Comparison of ENCODE assay signal across 18 cellular contexts in genomic region chr21:38942617-38943245, GRCh38.
"Had no signal": no experiment of that assay in that cellular context is flagged by ENCODE, and none has a peak within 500 bp of the region (broad histone marks: within the 10 kb centered on the region; RNA-seq: fewer than 3 reads in every experiment).

No MANE protein-coding gene starts in this region.

- H3K9me3 Mint-ChIP-seq: activated CD8-positive, alpha-beta T cell treated with anti-CD3 and anti-CD28 coated beads for 36 hours; activated naive CD8-positive, alpha-beta T cell treated with anti-CD3 and anti-CD28 coated beads, Interleukin-2, amount 50 U/mL, for 24 hours; activated T-helper 1 cell treated with anti-CD3 and anti-CD28 coated beads, Interleukin-12 subunit alpha, Interleukin-12 subunit beta, Interleukin-2, Interleukin-4 antibody, amounts not matched to agents 30 ng/mL and 10 ng/mL and 1 ng/mL, durations not matched to agents 14 hours and 24 hours and 36 hours had no signal

- DNase-seq: activated CD4-positive, alpha-beta T cell treated with anti-CD3 and anti-CD28 coated beads for 1 hour; activated CD8-positive, alpha-beta memory T cell treated with anti-CD3 and anti-CD28 coated beads, Interleukin-2, amount 50 U/mL, for 4 hours; activated CD8-positive, alpha-beta T cell treated with anti-CD3 and anti-CD28 coated beads for 36 hours; activated naive CD4-positive, alpha-beta T cell treated with Interleukin-2 at 50 U/mL for 16 hours; activated naive CD8-positive, alpha-beta T cell treated with anti-CD3 and anti-CD28 coated beads, Interleukin-2, amount 50 U/mL, for 24 hours; colonic mucosa; effector CD4-positive, alpha-beta T cell; foreskin keratinocyte; left colon; naive thymus-derived CD4-positive, alpha-beta T cell; psoas muscle; sigmoid colon; stimulated activated naive CD4-positive, alpha-beta T cell treated with Interleukin-2 at 50 U/mL for 16 hours; T1000; upper lobe of left lung had no signal

- H3K27me3 Mint-ChIP-seq: activated CD8-positive, alpha-beta T cell treated with anti-CD3 and anti-CD28 coated beads for 36 hours had no signal

- H3K27ac Mint-ChIP-seq: activated CD8-positive, alpha-beta T cell treated with anti-CD3 and anti-CD28 coated beads for 36 hours; activated naive CD8-positive, alpha-beta T cell treated with anti-CD3 and anti-CD28 coated beads, Interleukin-2, amount 50 U/mL, for 24 hours; activated T-helper 1 cell treated with anti-CD3 and anti-CD28 coated beads, Interleukin-12 subunit alpha, Interleukin-12 subunit beta, Interleukin-2, Interleukin-4 antibody, amounts not matched to agents 30 ng/mL and 10 ng/mL and 1 ng/mL, durations not matched to agents 14 hours and 24 hours and 36 hours; naive thymus-derived CD4-positive, alpha-beta T cell had no signal

- H3K4me3 Mint-ChIP-seq: activated CD8-positive, alpha-beta T cell treated with anti-CD3 and anti-CD28 coated beads for 36 hours; activated naive CD8-positive, alpha-beta T cell treated with anti-CD3 and anti-CD28 coated beads, Interleukin-2, amount 50 U/mL, for 24 hours; activated T-helper 1 cell treated with anti-CD3 and anti-CD28 coated beads, Interleukin-12 subunit alpha, Interleukin-12 subunit beta, Interleukin-2, Interleukin-4 antibody, amounts not matched to agents 30 ng/mL and 10 ng/mL and 1 ng/mL, durations not matched to agents 14 hours and 24 hours and 36 hours; naive thymus-derived CD4-positive, alpha-beta T cell had no signal

- H3K27ac ChIP-seq: colonic mucosa, foreskin keratinocyte, neutrophil, psoas muscle, sigmoid colon, suprapubic skin, upper lobe of left lung had no signal
